In the genomic region with DNA sequence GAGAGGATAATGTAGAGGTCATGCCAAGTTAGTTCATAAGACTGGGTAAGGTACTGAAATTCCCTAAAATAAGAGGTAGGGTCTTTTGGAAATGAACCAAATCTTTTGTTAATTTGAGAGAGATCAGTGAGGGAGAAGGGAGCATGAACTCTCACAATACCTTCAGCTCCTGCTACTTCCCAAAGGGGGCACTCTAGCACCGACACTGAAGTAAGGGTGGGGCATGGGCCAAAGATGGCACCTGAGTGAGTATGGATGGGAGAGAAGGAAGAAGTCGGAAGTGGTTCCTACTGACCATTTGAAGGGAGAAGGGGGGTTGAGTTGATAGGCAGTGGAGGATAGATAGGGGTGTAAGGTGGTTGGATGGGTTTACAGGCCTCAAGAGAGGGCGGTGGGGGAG, we compare ENCODE assay signal across 20 cellular contexts.
DNase-seq lines count a peak whose midpoint lies in the region; ATAC-seq, FAIRE-seq and TF ChIP-seq lines count a peak whose summit lies in the region.
"Had no signal": no experiment of that assay in that cellular context is flagged by ENCODE, and none has a peak within 500 bp of the region (broad histone marks: within the 10 kb centered on the region; RNA-seq: fewer than 3 reads in every experiment).

No MANE protein-coding gene starts in this region.

- FAIRE-seq in H1 (lab: Jason Lieb, UNC): no peak
- FAIRE-seq: D721Med, GM12878, GM19239, H54 had no signal

- no CpG with 5 or more reads among the region's 3 CpGs for WGBS in H9 (ENCODE audit: extremely low coverage, insufficient read length, low lambda C conversion rate)
- 95% methylated on average over 3 of the region's 3 CpGs; no CpG with 5 or more reads in 1 of the 2 experiments for WGBS in H1 (ENCODE audit: extremely low coverage in 1 of 2, insufficient coverage in 1 of 2, insufficient read length in 1 of 2, insufficient replicate concordance in 2 of 2, low coverage in 1 of 2, low lambda C conversion rate in 2 of 2, missing lambda C conversion rate in 1 of 2), 2 experiments

- H3K4me2 ChIP-seq in H9 (ENCODE audit: insufficient read depth, insufficient read length, low read length) (no peak overlapping the region), OCI-LY1 (ENCODE audit: low read length) (no peak overlapping the region), H1 (ENCODE audit: insufficient read depth in 1 of 2, low read depth in 2 of 2, low read length in 2 of 2) (no peak overlapping the region)

- peaks cover 19 to 31% of the 10 kb centered on the region in 2 experiments; a peak in 4 of 5 replicates for H3K9me3 Mint-ChIP-seq in H9

- H2BK12ac ChIP-seq in H9 (ENCODE audit: insufficient read length, low read depth, low read length): no peak overlapping the region
- no peak overlapping the region for H2BK12ac ChIP-seq in H1 (ENCODE audit: low read depth, low read length)

- no peak for ATAC-seq in HG02981 (IDR thresholded peaks at IDR 0.05; ENCODE audit: unreplicated experiment)
- ATAC-seq: CD8-positive, alpha-beta T cell; GM12878 had no signal

- no peak overlapping the region for H3T11ph ChIP-seq in H9 (ENCODE audit: low read length)

- no peaks in the 10 kb centered on the region for H3K36me3 ChIP-seq in OCI-LY1 (ENCODE audit: insufficient read depth, low read length)
- no peaks in the 10 kb centered on the region for H3K36me3 ChIP-seq in H1 (ENCODE audit: control insufficient read depth in 2 of 4, insufficient read depth in 4 of 4, low read length in 3 of 4)
- H3K36me3 ChIP-seq: BLaER1 had no signal

- H3K18ac ChIP-seq in H9 (ENCODE audit: insufficient read length, low read depth, low read length) (no peak overlapping the region), H1 (ENCODE audit: extremely low read depth, low read length) (no peak overlapping the region)

- H2AK5ac ChIP-seq in H9 (ENCODE audit: insufficient read length, low read length): no peak overlapping the region
- no peak overlapping the region for H2AK5ac ChIP-seq in H1 (ENCODE audit: low read depth, low read length)

- no peak overlapping the region for H3K4me3 ChIP-seq in OCI-LY1 (ENCODE audit: low read depth, low read length, poor library complexity, severe bottlenecking)
- H3K4me3 ChIP-seq in H1 (ENCODE audit: extremely low read depth in 1 of 4, insufficient read depth in 2 of 4, low read depth in 3 of 4, low read length in 4 of 4): no peak overlapping the region
- H3K4me3 ChIP-seq: BLaER1, GM12878, GM23248 had no signal

- H3K4me1 Mint-ChIP-seq in H9: peaks cover 4% of the 10 kb centered on the region in 2 experiments; a peak in 2 of 4 replicates

- H4K8ac ChIP-seq in H9 (replicated peaks; ENCODE audit: insufficient read length, low read depth, low read length): no peak overlapping the region
- no peak overlapping the region for H4K8ac ChIP-seq in H1 (ENCODE audit: extremely low read depth, insufficient read depth, low read length)

- POLR2A ChIA-PET in H1 (lab: Charles Lee; ENCODE audit: partially characterized antibody): interaction anchor here (1.3 kb wide), 1 partner anchor 54 kb away, joined by 5 read pairs; no protein-coding TSS in a partner anchor

- H4K91ac ChIP-seq in H9 (ENCODE audit: insufficient read length, low read depth, low read length) (no peak overlapping the region), H1 (replicated peaks; ENCODE audit: insufficient read length, low read length) (no peak overlapping the region)

- no peaks in the 10 kb centered on the region for H3F3A ChIP-seq in OCI-LY1 (ENCODE audit: insufficient read depth, low read length)

- peak; percentile 27; the same call in 1 of the 3 replicates for TF ChIP-seq CTCF in H9 (conservative IDR thresholded peaks at IDR 0.05)
- TF ChIP-seq CTCF in OCI-LY1 (IDR thresholded peaks at IDR 0.05; ENCODE audit: low read length): peak; percentile 32
- peak; percentile 14 to 38 (median 24); a peak in 3 of 4 replicates for TF ChIP-seq CTCF in H1 (IDR thresholded peaks at IDR 0.05; ENCODE audit: control extremely low read depth in 1 of 3, insufficient read depth in 1 of 3, low read depth in 1 of 3, low read length in 3 of 3)

- CTCF ChIA-PET in H1 (lab: Charles Lee; ENCODE audit: partially characterized antibody): interaction anchor here (0.6 to 1.3 kb wide), 6 partner anchors 9 to 588 kb away, joined by 3 to 4 read pairs (median 3); no protein-coding TSS in a partner anchor

- H2BK120ac ChIP-seq in H9 (ENCODE audit: low read depth, low read length, poor library complexity, severe bottlenecking) (no peak overlapping the region), H1 (replicated peaks; ENCODE audit: low read depth, low read length) (no peak overlapping the region)

- TF ChIP-seq EP300 in H1 (IDR thresholded peaks at IDR 0.05; ENCODE audit: borderline replicate concordance in 1 of 2, low read depth in 2 of 2, low read length in 2 of 2): no peak

- no peaks in the 10 kb centered on the region for H3K27me3 ChIP-seq in H9 (ENCODE audit: insufficient read depth, low read length)
- no peaks in the 10 kb centered on the region for H3K27me3 ChIP-seq in OCI-LY1 (ENCODE audit: insufficient read depth, low read length)
- no peaks in the 10 kb centered on the region for H3K27me3 ChIP-seq in H1 (replicated peaks in 1 of 4; ENCODE audit: control insufficient read depth in 3 of 4, extremely low read depth in 1 of 4, insufficient read depth in 3 of 4, low read length in 3 of 4)
- H3K27me3 ChIP-seq: BLaER1 had no signal

- H2BK20ac ChIP-seq in H9 (ENCODE audit: low read depth, low read length, poor library complexity, severe bottlenecking) (no peak overlapping the region), H1 (ENCODE audit: low read length) (no peak overlapping the region)

- H4K5ac ChIP-seq in H9 (ENCODE audit: insufficient read length, low read depth, low read length) (no peak overlapping the region), H1 (ENCODE audit: insufficient read length, low read depth, low read length) (no peak overlapping the region)

- H3K79me2 ChIP-seq in H9 (ENCODE audit: insufficient read depth, low read length) (no peaks in the 10 kb centered on the region), OCI-LY1 (ENCODE audit: insufficient read depth, low read length) (no peaks in the 10 kb centered on the region), H1 (ENCODE audit: control insufficient read depth in 1 of 2, insufficient read depth in 2 of 2, low read length in 2 of 2) (no peaks in the 10 kb centered on the region)

- no peak overlapping the region for H2BK15ac ChIP-seq in H9 (ENCODE audit: low read depth, low read length)
- no peak overlapping the region for H2BK15ac ChIP-seq in H1 (ENCODE audit: low read length)

- H3K9ac ChIP-seq in H9 (ENCODE audit: extremely low read depth, insufficient read length, low read length): no peak overlapping the region
- H3K9ac ChIP-seq in OCI-LY1 (ENCODE audit: low read length): no peak overlapping the region
- H3K9ac ChIP-seq in H1 (replicated peaks in 1 of 4; ENCODE audit: extremely low read depth in 1 of 4, low read depth in 3 of 4, low read length in 3 of 4): no peak overlapping the region
- H3K9ac ChIP-seq: BLaER1, GM23248 had no signal

- H3K23me2 ChIP-seq in H9 (ENCODE audit: insufficient read length, low read depth, low read length, poor library complexity, severe bottlenecking) (no peaks in the 10 kb centered on the region), H1 (ENCODE audit: low read depth, low read length) (peaks cover 2% of the 10 kb centered on the region; the same call in 1 of the 2 replicates)

- H3K27me3 Mint-ChIP-seq in H9 (ENCODE audit: low read depth): peaks cover 3% of the 10 kb centered on the region
- H3K27me3 Mint-ChIP-seq: CD4-positive, CD25-positive, alpha-beta regulatory T cell had no signal

- H3K9me2 ChIP-seq in OCI-LY1 (ENCODE audit: low read depth, low read length): no peaks in the 10 kb centered on the region

- H3K9me3 ChIP-seq in H9 (ENCODE audit: control insufficient read depth, low read depth, low read length) (no peaks in the 10 kb centered on the region), OCI-LY1 (ENCODE audit: low read length) (no peaks in the 10 kb centered on the region), H1 (ENCODE audit: insufficient read depth in 2 of 2, low read depth in 1 of 2, low read length in 1 of 2) (no peaks in the 10 kb centered on the region)

- H3K56ac ChIP-seq in H9 (ENCODE audit: insufficient read length, low read depth, low read length) (no peak overlapping the region), H1 (replicated peaks; ENCODE audit: insufficient read length, low read depth, low read length) (no peak overlapping the region)

- peak; percentile 38 to 55 for TF ChIP-seq RAD21 in H1 (IDR thresholded peaks at IDR 0.05 in 1 of 2, conservative IDR thresholded peaks at IDR 0.05 in 1 of 2; ENCODE audit: low read depth in 2 of 2, low read length in 2 of 2)

- H3K4ac ChIP-seq in H9 (ENCODE audit: low read depth, low read length) (no peak overlapping the region), H1 (replicated peaks; ENCODE audit: insufficient read length, low read depth, low read length) (no peak overlapping the region)

- H2AFZ ChIP-seq in H9 (ENCODE audit: low read length) (no peak overlapping the region), OCI-LY1 (ENCODE audit: low read length) (no peak overlapping the region), H1 (ENCODE audit: low read length) (no peak overlapping the region)
- H2AFZ ChIP-seq: GM23248 had no signal

- H3K4me3 Mint-ChIP-seq in H9: no peak overlapping the region
- H3K4me3 Mint-ChIP-seq: CD8-positive, alpha-beta T cell had no signal

- H2BK5ac ChIP-seq in H9 (ENCODE audit: insufficient read length, low read length) (no peak overlapping the region), H1 (ENCODE audit: low read depth, low read length) (no peak overlapping the region)

- no peak overlapping the region for H3K27ac Mint-ChIP-seq in H9
- H3K27ac Mint-ChIP-seq: CD8-positive, alpha-beta T cell had no signal

- no peaks in the 10 kb centered on the region for H3K4me1 ChIP-seq in H9 (ENCODE audit: insufficient read depth, low read length)
- H3K4me1 ChIP-seq in OCI-LY1 (ENCODE audit: insufficient read depth, low read length, severe bottlenecking): no peaks in the 10 kb centered on the region
- H3K4me1 ChIP-seq in H1 (replicated peaks in 1 of 4; ENCODE audit: control insufficient read depth in 3 of 4, insufficient read depth in 4 of 4, low read length in 3 of 4): 0 out of 7 replicates have a peak, but pooled peaks cover 0 to 3% (median 0%) of the 10 kb centered on the region in 4 experiments

- DNase-seq in H9 (no peak), H1 (ENCODE audit: low read depth in 1 of 2, low spot score in 2 of 2) (no peak), COLO668 (lab: John Stamatoyannopoulos, UW; ENCODE audit: unreplicated experiment) (no peak), NCI-H1436 (lab: John Stamatoyannopoulos, UW) (no peak)
- DNase-seq: CD4-positive, CD25-positive, alpha-beta regulatory T cell; CD8-positive, alpha-beta T cell; DMS 273 treated with DMSO at 0.1 percent for 48 hours; DMS79; EL; GDM1; GM23248; HCEC 1CT had no signal

- H3K14ac ChIP-seq in H9 (ENCODE audit: insufficient read depth, low read length) (no peak overlapping the region), H1 (ENCODE audit: insufficient read length) (no peak overlapping the region)

- no peaks in the 10 kb centered on the region for H4K20me1 ChIP-seq in H9 (ENCODE audit: control insufficient read depth, insufficient read depth, insufficient read length)
- no peaks in the 10 kb centered on the region for H4K20me1 ChIP-seq in OCI-LY1 (ENCODE audit: insufficient read depth, low read length)
- H4K20me1 ChIP-seq in H1 (replicated peaks in 1 of 2; ENCODE audit: control insufficient read depth in 1 of 2, insufficient read depth in 2 of 2, low read length in 2 of 2): no peaks in the 10 kb centered on the region
- H4K20me1 ChIP-seq: BLaER1 had no signal

- H3K79me1 ChIP-seq in H9 (ENCODE audit: insufficient read depth, low read depth, low read length, poor library complexity, severe bottlenecking) (no peaks in the 10 kb centered on the region), H1 (ENCODE audit: low read depth, low read length) (no peaks in the 10 kb centered on the region)

- no peak overlapping the region for H3K27ac ChIP-seq in H9 (ENCODE audit: insufficient read length, low read depth, low read length)
- no peak overlapping the region for H3K27ac ChIP-seq in OCI-LY1 (ENCODE audit: low read depth, low read length, poor library complexity, severe bottlenecking)
- H3K27ac ChIP-seq in H1 (ENCODE audit: low read depth, low read length): no peak overlapping the region
- H3K27ac ChIP-seq: BLaER1, C4-2B, GM23248 had no signal

- no peak overlapping the region for H3K23ac ChIP-seq in H9 (ENCODE audit: insufficient read length, low read depth, low read length)
- H3K23ac ChIP-seq in H1 (ENCODE audit: insufficient read length): no peak overlapping the region

- no peak for TF ChIP-seq POLR2A in H1 (IDR thresholded peaks at IDR 0.05; ENCODE audit: control extremely low read depth in 1 of 2, low read depth in 2 of 2, low read length in 2 of 2)

- H3K36me3 Mint-ChIP-seq in H9 (ENCODE audit: insufficient read depth in 1 of 3, low read depth in 3 of 3): peaks cover 0 to 2% (median 0%) of the 10 kb centered on the region in 3 experiments; a peak in 2 of 7 replicates
